11 cellular contexts compared by ENCODE assay signal in the genomic region with DNA sequence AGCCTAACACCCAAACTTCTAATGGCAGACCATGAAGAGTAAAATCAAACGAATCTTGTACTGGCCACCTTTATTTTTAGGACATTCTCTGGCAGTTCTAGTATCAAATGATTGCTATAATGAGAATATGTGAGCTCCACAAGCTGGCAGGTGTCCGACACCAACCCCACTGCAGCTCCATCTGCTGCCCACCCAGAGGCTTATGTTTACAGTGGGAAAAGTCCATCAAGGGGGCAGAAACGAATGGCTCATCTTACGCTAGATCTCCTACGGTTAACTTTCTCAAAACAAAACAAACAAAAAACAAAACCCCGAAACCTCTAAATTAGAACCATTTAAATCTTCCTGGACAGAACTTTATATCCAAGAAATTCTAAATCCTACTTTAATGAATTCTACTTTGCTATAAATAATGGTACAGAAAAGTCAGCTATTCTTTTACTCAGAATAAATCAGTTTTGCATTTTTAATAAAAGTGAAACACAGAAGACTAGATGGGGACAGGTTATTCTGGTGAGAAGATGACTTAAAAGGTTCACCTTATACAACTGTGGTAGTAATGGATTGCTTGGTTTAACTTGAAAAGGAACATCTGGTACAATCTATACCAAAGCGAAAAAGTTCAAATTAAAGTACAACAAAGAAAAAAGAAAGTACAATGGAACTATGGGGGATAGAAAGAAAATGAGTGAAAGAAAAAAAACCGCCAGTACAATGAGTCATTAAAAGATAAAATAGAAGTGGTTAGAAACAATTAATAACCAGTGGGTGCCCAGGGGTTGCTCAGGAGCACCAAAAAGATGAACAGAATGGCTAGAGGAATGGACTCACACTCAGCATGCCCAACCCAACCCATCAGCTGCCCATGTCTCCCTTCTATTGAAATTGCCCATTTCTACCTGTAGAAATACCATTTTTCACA. TPM values are rescaled to one million over a fixed set of nuclear protein-coding genes. Genes with fewer than 3 reads are reported as not detected.
DNase-seq lines count a peak whose midpoint lies in the region; FAIRE-seq and TF ChIP-seq lines count a peak whose summit lies in the region.
"Had no signal": no experiment of that assay in that cellular context is flagged by ENCODE, and none has a peak within 500 bp of the region (broad histone marks: within the 10 kb centered on the region; RNA-seq: fewer than 3 reads in every experiment).

No MANE protein-coding gene starts in this region.

- no peak for DNase-seq in activated naive CD4-positive, alpha-beta T cell treated with anti-CD3 and anti-CD28 coated beads for 36 hours
- no peak for DNase-seq in activated naive CD4-positive, alpha-beta T cell treated with anti-CD3 and anti-CD28 coated beads, Interleukin-2, amount 50 U/mL, for 16 hours
- DNase-seq in OCI-LY7 (ENCODE audit: low spot score) (peak; percentile 66), endothelial cell of umbilical vein (ENCODE audit: low read depth, low spot score) (no peak), type B pancreatic cell (ENCODE audit: extremely low spot score, unreplicated experiment) (no peak), coronary artery (ENCODE audit: low spot score) (no peak), hippocampal formation (lab: John Stamatoyannopoulos, UW) (no peak), UCSD-AML1 (lab: John Stamatoyannopoulos, UW; ENCODE audit: unreplicated experiment) (no peak)
- DNase-seq: activated naive CD4-positive, alpha-beta T cell; effector CD8-positive, alpha-beta T cell; hypothalamus had no signal

- peaks cover 2% of the 10 kb centered on the region for H3K36me3 Mint-ChIP-seq in activated naive CD4-positive, alpha-beta T cell treated with anti-CD3 and anti-CD28 coated beads for 36 hours (ENCODE audit: low read depth)
- no peaks in the 10 kb centered on the region for H3K36me3 Mint-ChIP-seq in type B pancreatic cell

- POLR2A ChIA-PET in OCI-LY7 (lab: Charles Lee), result interaction anchor here (0.6 to 4.4 kb wide), 17 partner anchors 9 to 70 kb away, joined by 3 to 25 read pairs (median 6); a partner anchor contains a TSS
- POLR2A ChIA-PET in endothelial cell of umbilical vein (lab: Charles Lee), result no interaction called here

- no peak overlapping the region for H3K9ac ChIP-seq in endothelial cell of umbilical vein (replicated peaks; ENCODE audit: extremely low read depth, insufficient read depth, low read length)

- H3K79me2 ChIP-seq in OCI-LY7 (ENCODE audit: insufficient read depth, low read depth, low read length) (peaks cover 100% of the 10 kb centered on the region), endothelial cell of umbilical vein (ENCODE audit: control insufficient read depth, insufficient read depth, low read length) (peaks cover 91% of the 10 kb centered on the region)

- intact Hi-C loops in activated naive CD4-positive, alpha-beta T cell treated with anti-CD3 and anti-CD28 coated beads for 36 hours (cut with micrococcal nuclease), result loop anchor here (2.0 kb wide), 1 partner anchor 70 kb away; no protein-coding TSS in a partner anchor
- intact Hi-C loops in OCI-LY7 (cut with micrococcal nuclease; ENCODE audit: unreplicated experiment), result loop anchor here (1.0 to 5.0 kb wide), 3 partner anchors 18 to 42 kb away; no protein-coding TSS in a partner anchor
- intact Hi-C loops in endothelial cell of umbilical vein (cut with micrococcal nuclease), result no loop called here

- H3K4me2 ChIP-seq in OCI-LY7 (ENCODE audit: low read length), result peak overlapping the region; percentile 71
- peak overlapping the region; percentile 15 for H3K4me2 ChIP-seq in endothelial cell of umbilical vein (ENCODE audit: insufficient read depth, low read length)

- H3K4me3 Mint-ChIP-seq in activated naive CD4-positive, alpha-beta T cell treated with anti-CD3 and anti-CD28 coated beads for 36 hours, result peak overlapping the region; percentile 13
- peak overlapping the region; percentile 0 for H3K4me3 Mint-ChIP-seq in type B pancreatic cell

- H3K27me3 Mint-ChIP-seq in activated naive CD4-positive, alpha-beta T cell treated with anti-CD3 and anti-CD28 coated beads for 36 hours (ENCODE audit: low read depth), result no peaks in the 10 kb centered on the region
- no peaks in the 10 kb centered on the region for H3K27me3 Mint-ChIP-seq in type B pancreatic cell

- no TSS peak for BruUV-seq in OCI-LY7 (replicated peaks; lab: Mats Ljungman, UMichigan)
- no TSS peak for BruUV-seq in endothelial cell of umbilical vein (replicated peaks; lab: Mats Ljungman, UMichigan)

- H3K4me3 ChIP-seq in OCI-LY7 (ENCODE audit: low read depth, low read length, poor library complexity, severe bottlenecking) (peak overlapping the region; percentile 44), endothelial cell of umbilical vein (replicated peaks in 1 of 3; ENCODE audit: insufficient read depth in 1 of 3, low read depth in 1 of 3, low read length in 3 of 3) (no peak overlapping the region), coronary artery (no peak overlapping the region)

- H4K20me1 ChIP-seq in OCI-LY7 (ENCODE audit: insufficient read depth, low read length) (peaks cover 77% of the 10 kb centered on the region), endothelial cell of umbilical vein (replicated peaks; ENCODE audit: control insufficient read depth, extremely low read depth, insufficient read depth, low read length) (peaks cover 9% of the 10 kb centered on the region)

- FAIRE-seq in endothelial cell of umbilical vein (lab: Jason Lieb, UNC), result no peak

- H3K36me3 ChIP-seq in OCI-LY7 (ENCODE audit: insufficient read depth, low read length) (peaks cover 23% of the 10 kb centered on the region), endothelial cell of umbilical vein (ENCODE audit: control insufficient read depth in 2 of 2, extremely low read depth in 1 of 2, insufficient read depth in 2 of 2, low read length in 2 of 2) (no peaks in the 10 kb centered on the region)

- H3K9me3 Mint-ChIP-seq in activated naive CD4-positive, alpha-beta T cell treated with anti-CD3 and anti-CD28 coated beads for 36 hours, result no peaks in the 10 kb centered on the region
- H3K9me3 Mint-ChIP-seq in type B pancreatic cell, result no peaks in the 10 kb centered on the region

- TF ChIP-seq POLR2A in endothelial cell of umbilical vein (IDR thresholded peaks at IDR 0.05; ENCODE audit: low read depth, low read length), result no peak

- peak; percentile 73 for TF ChIP-seq CTCF in OCI-LY7 (conservative IDR thresholded peaks at IDR 0.05; ENCODE audit: low read length)
- no peak for TF ChIP-seq CTCF in endothelial cell of umbilical vein (IDR thresholded peaks at IDR 0.05; ENCODE audit: extremely low read depth in 1 of 2, insufficient read depth in 1 of 2, low read depth in 1 of 2, low read length in 2 of 2)
- no peak for TF ChIP-seq CTCF in type B pancreatic cell (conservative IDR thresholded peaks at IDR 0.05)
- no peak for TF ChIP-seq CTCF in coronary artery (IDR thresholded peaks at IDR 0.05)

- dilution Hi-C loops in endothelial cell of umbilical vein (cut with MboI; ENCODE audit: extremely low pct_ligation_motif_present, low sequenced_read_pairs), result no loop called here

- peak overlapping the region; percentile 82 for H3K27ac Mint-ChIP-seq in activated naive CD4-positive, alpha-beta T cell treated with anti-CD3 and anti-CD28 coated beads for 36 hours
- H3K27ac Mint-ChIP-seq in type B pancreatic cell, result no peak overlapping the region

- no peaks in the 10 kb centered on the region for H3K9me1 ChIP-seq in endothelial cell of umbilical vein (replicated peaks; ENCODE audit: control insufficient read depth, extremely low read depth, insufficient read depth, low read length)

- H3K4me1 ChIP-seq in OCI-LY7 (ENCODE audit: insufficient read depth, low read length, poor library complexity, severe bottlenecking) (peaks cover 100% of the 10 kb centered on the region), endothelial cell of umbilical vein (ENCODE audit: control insufficient read depth, extremely low read depth, insufficient read depth, low read length) (peaks cover 16% of the 10 kb centered on the region)

- H3K9me2 ChIP-seq in OCI-LY7 (ENCODE audit: insufficient read depth, low read length), result no peaks in the 10 kb centered on the region

- no peaks in the 10 kb centered on the region for H3K27me3 ChIP-seq in endothelial cell of umbilical vein (ENCODE audit: control insufficient read depth in 2 of 2, insufficient read depth in 2 of 2, low read length in 2 of 2)

- peaks cover 92% of the 10 kb centered on the region for H3K4me1 Mint-ChIP-seq in activated naive CD4-positive, alpha-beta T cell treated with anti-CD3 and anti-CD28 coated beads for 36 hours (ENCODE audit: low read depth)
- H3K4me1 Mint-ChIP-seq in type B pancreatic cell (ENCODE audit: unreplicated experiment), result peaks cover 54% of the 10 kb centered on the region

- H3K27ac ChIP-seq in OCI-LY7 (ENCODE audit: low read depth, low read length, poor library complexity, severe bottlenecking) (peak overlapping the region; percentile 64), endothelial cell of umbilical vein (ENCODE audit: insufficient read depth, low read depth, low read length) (no peak overlapping the region), coronary artery (no peak overlapping the region)

- H2AFZ ChIP-seq in OCI-LY7 (ENCODE audit: low read length), result no peak overlapping the region
- H2AFZ ChIP-seq in endothelial cell of umbilical vein (ENCODE audit: low read depth, low read length), result no peak overlapping the region

- H3K9me3 ChIP-seq in OCI-LY7 (ENCODE audit: low read length) (no peaks in the 10 kb centered on the region), endothelial cell of umbilical vein (replicated peaks; ENCODE audit: control insufficient read depth, insufficient read depth, low read length) (no peaks in the 10 kb centered on the region)

- CTCF ChIA-PET in activated naive CD4-positive, alpha-beta T cell treated with anti-CD3 and anti-CD28 coated beads for 36 hours (lab: Charles Lee), result interaction anchor here (1.2 kb wide), 1 partner anchor 15 kb away, joined by 4 read pairs; no protein-coding TSS in a partner anchor
- CTCF ChIA-PET in OCI-LY7 (lab: Charles Lee; ENCODE audit: unreplicated experiment) (interaction anchor here (1.0 kb wide), 1 partner anchor 42 kb away, joined by 3 read pairs; no protein-coding TSS in a partner anchor), endothelial cell of umbilical vein (lab: Charles Lee) (interaction anchor here (0.6 to 2.5 kb wide), 7 partner anchors 10 to 42 kb away, joined by 3 to 6 read pairs (median 4); no protein-coding TSS in a partner anchor)

RNA-seq across cellular contexts. Expression of a gene that starts 40.2 kb away (rescaled TPM):
- total RNA-seq in activated naive CD4-positive, alpha-beta T cell treated with anti-CD3 and anti-CD28 coated beads for 36 hours, result 100 to 1,000 TPM; 166 to 169 TPM
- total RNA-seq in OCI-LY7 (2014; rRNA removed; shearing (Covaris generic)), result 240 and 244 TPM in 2 replicates
- total RNA-seq in OCI-LY7 (2022) (294 and 308 TPM in 2 replicates), endothelial cell of umbilical vein (93.9 and 94.8 TPM in 2 replicates), type B pancreatic cell (ENCODE audit: low replicate concordance) (65.3 and 76.0 TPM in 2 replicates)
- 41.8 and 51.5 TPM in 2 replicates for polyA plus RNA-seq in endothelial cell of umbilical vein
- polyA plus RNA-seq in endothelial cell of umbilical vein (2011; cell fraction: cytosol; rRNA removed), result 65.2 and 76.7 TPM in 2 replicates
- polyA plus RNA-seq in endothelial cell of umbilical vein (2011; cell fraction: nucleus; rRNA removed), result 35.4 and 39.0 TPM in 2 replicates
- 78.0 and 101 TPM in 2 replicates for polyA plus RNA-seq in endothelial cell of umbilical vein (2012)
- polyA minus RNA-seq in endothelial cell of umbilical vein, result 49.6 and 54.7 TPM in 2 replicates
- 19.7 TPM for polyA minus RNA-seq in endothelial cell of umbilical vein (2011; cell fraction: cytosol; rRNA and poly(A)+ RNA removed)
- 25.7 and 26.0 TPM in 2 replicates for polyA minus RNA-seq in endothelial cell of umbilical vein (2011; cell fraction: nucleus; rRNA and poly(A)+ RNA removed)
